Comparison of ENCODE assay signal across 10 cellular contexts in genomic region chr11:94473177-94473799, GRCh38. TPM values are rescaled to one million over a fixed set of nuclear protein-coding genes. Genes with fewer than 3 reads are reported as not detected.
DNase-seq lines count a peak whose midpoint lies in the region; ATAC-seq and TF ChIP-seq lines count a peak whose summit lies in the region.
"Had no signal": no experiment of that assay in that cellular context is flagged by ENCODE, and none has a peak within 500 bp of the region (broad histone marks: within the 10 kb centered on the region; RNA-seq: fewer than 3 reads in every experiment).

No MANE protein-coding gene starts in this region.

- intact Hi-C loops in activated B cell treated with CpG ODN at 0.5 μM for 24 hours (cut with micrococcal nuclease) (no loop called here), A673 (cut with micrococcal nuclease; ENCODE audit: unreplicated experiment) (no loop called here), cardiac septum (cut with DNase I) (no loop called here)

- POLR2A ChIA-PET in activated B cell treated with CpG ODN at 0.5 μM for 24 hours (lab: Charles Lee) (no interaction called here), A673 (lab: Charles Lee; ENCODE audit: low non-redundant PET) (no interaction called here)

- no peaks in the 10 kb centered on the region for H3K4me1 ChIP-seq in A673 (ENCODE audit: insufficient read depth, low read length, poor library complexity, severe bottlenecking)
- no peaks in the 10 kb centered on the region for H3K4me1 ChIP-seq in foreskin keratinocyte

- no peaks in the 10 kb centered on the region for H3K9me3 Mint-ChIP-seq in activated B cell treated with CpG ODN at 0.5 μM for 24 hours
- H3K9me3 Mint-ChIP-seq: stimulated activated naive CD8-positive, alpha-beta T cell treated with anti-CD3 and anti-CD28 coated beads, Interleukin-15, Interleukin-2, amounts not matched to agents 100 ng/mL and 50 ng/mL, for 24 hours had no signal

- peak; percentile 29 for DNase-seq in AG20443 (ENCODE audit: low spot score)
- DNase-seq in activated B cell treated with CpG ODN at 0.5 μM for 24 hours, result no peak
- no peak for DNase-seq in NCI-H1092 (lab: John Stamatoyannopoulos, UW)
- DNase-seq in A673 (ENCODE audit: low spot score), result no peak
- no peak for DNase-seq in foreskin keratinocyte
- no peak for DNase-seq in cardiac septum (ENCODE audit: low spot score)

- H3K4me3 ChIP-seq in A673 (ENCODE audit: low read depth, low read length, poor library complexity, severe bottlenecking), result no peak overlapping the region

- H3K4me3 Mint-ChIP-seq in activated B cell treated with CpG ODN at 0.5 μM for 24 hours, result no peak overlapping the region
- H3K4me3 Mint-ChIP-seq: stimulated activated naive CD8-positive, alpha-beta T cell treated with anti-CD3 and anti-CD28 coated beads, Interleukin-15, Interleukin-2, amounts not matched to agents 100 ng/mL and 50 ng/mL, for 24 hours had no signal

- BruUV-seq in A673 (replicated peaks; lab: Mats Ljungman, UMichigan), result no TSS peak

- no peaks in the 10 kb centered on the region for H3K27me3 Mint-ChIP-seq in activated B cell treated with CpG ODN at 0.5 μM for 24 hours
- H3K27me3 Mint-ChIP-seq: stimulated activated naive CD8-positive, alpha-beta T cell treated with anti-CD3 and anti-CD28 coated beads, Interleukin-15, Interleukin-2, amounts not matched to agents 100 ng/mL and 50 ng/mL, for 24 hours had no signal

- H3K27ac ChIP-seq in A673 (ENCODE audit: low read depth, low read length, poor library complexity, severe bottlenecking) (no peak overlapping the region), foreskin keratinocyte (no peak overlapping the region)

- H3K36me3 ChIP-seq in A673 (ENCODE audit: insufficient read depth, low read length, poor library complexity, severe bottlenecking), result peaks cover 24% of the 10 kb centered on the region

- CTCF ChIA-PET in activated B cell treated with CpG ODN at 0.5 μM for 24 hours (lab: Charles Lee) (no interaction called here), A673 (lab: Charles Lee) (no interaction called here)

- peaks cover 9% of the 10 kb centered on the region for H3K4me1 Mint-ChIP-seq in activated B cell treated with CpG ODN at 0.5 μM for 24 hours

- H3K27me3 ChIP-seq in A673 (replicated peaks; ENCODE audit: insufficient read depth, low read depth, low read length, poor library complexity) (no peaks in the 10 kb centered on the region), foreskin keratinocyte (no peaks in the 10 kb centered on the region)

- ATAC-seq in GM19372 (IDR thresholded peaks at IDR 0.05; ENCODE audit: low read depth, unreplicated experiment), result peak; percentile 86
- peak; percentile 91 for ATAC-seq in HG03175 (IDR thresholded peaks at IDR 0.05; ENCODE audit: unreplicated experiment)
- ATAC-seq in activated B cell treated with CpG ODN at 0.5 μM for 24 hours (ENCODE audit: low read depth), result peak; percentile 34
- no peak for ATAC-seq in foreskin keratinocyte

- peaks cover 71% of the 10 kb centered on the region for H3K36me3 Mint-ChIP-seq in activated B cell treated with CpG ODN at 0.5 μM for 24 hours (ENCODE audit: low read depth)

- H3K9me3 ChIP-seq in A673 (ENCODE audit: low read depth, low read length, poor library complexity, severe bottlenecking), result no peaks in the 10 kb centered on the region

- H3K27ac Mint-ChIP-seq in activated B cell treated with CpG ODN at 0.5 μM for 24 hours, result peak overlapping the region; percentile 10
- H3K27ac Mint-ChIP-seq: stimulated activated naive CD8-positive, alpha-beta T cell treated with anti-CD3 and anti-CD28 coated beads, Interleukin-15, Interleukin-2, amounts not matched to agents 100 ng/mL and 50 ng/mL, for 24 hours had no signal

- no peak for TF ChIP-seq CTCF in activated B cell treated with CpG ODN at 0.5 μM for 24 hours (IDR thresholded peaks at IDR 0.05)
- no peak for TF ChIP-seq CTCF in A673 (conservative IDR thresholded peaks at IDR 0.05; ENCODE audit: low read depth, low read length)
- TF ChIP-seq CTCF in foreskin keratinocyte (conservative IDR thresholded peaks at IDR 0.05), result no peak

RNA-seq across cellular contexts. Expression of gene MRE11, which starts 20.4 kb away (rescaled TPM):
- total RNA-seq in activated B cell treated with CpG ODN at 0.5 μM for 24 hours (39.7 and 40.1 TPM in 2 replicates), A673 (2021) (42.6 and 44.7 TPM in 2 replicates), foreskin keratinocyte (18.7 and 20.8 TPM in 2 replicates), cardiac septum (8.7 TPM)
- polyA plus RNA-seq in foreskin keratinocyte, result 6.7 and 8.8 TPM in 2 replicates

RNA-seq across cellular contexts. Expression of gene ANKRD49, which starts 20.5 kb away (rescaled TPM):
- total RNA-seq in activated B cell treated with CpG ODN at 0.5 μM for 24 hours (39.5 and 46.5 TPM in 2 replicates), A673 (2021) (14.6 and 15.5 TPM in 2 replicates), foreskin keratinocyte (11.7 and 11.9 TPM in 2 replicates), cardiac septum (6.4 TPM)
- polyA plus RNA-seq in foreskin keratinocyte, result 5.5 and 7.4 TPM in 2 replicates

RNA-seq across cellular contexts. Expression of gene C11orf97, which starts 39.0 kb away (rescaled TPM):
- not detected in 2 replicates for total RNA-seq in activated B cell treated with CpG ODN at 0.5 μM for 24 hours
- not detected in 2 replicates for total RNA-seq in A673 (2021)
- not detected in 2 replicates for total RNA-seq in foreskin keratinocyte
- polyA plus RNA-seq in foreskin keratinocyte, result not detected in 2 replicates
- total RNA-seq in cardiac septum, result not detected
- total RNA-seq: kidney epithelial cell had no signal
